ENCODE assay signal across 20 cellular contexts in genomic region chr2:75752828-75753227, GRCh38.
"Had no signal": no experiment of that assay in that cellular context is flagged by ENCODE, and none has a peak within 500 bp of the region (broad histone marks: within the 10 kb centered on the region; RNA-seq: fewer than 3 reads in every experiment).

No MANE protein-coding gene starts in this region.

- ATAC-seq: HepG2 had no signal

- H3K4me2 ChIP-seq: SK-N-SH had no signal

- DNase-seq: IMR-90, Kasumi-1, KG1, MM.1S, NCI-H1092 treated with DMSO at 0.1 percent for 48 hours, NCI-H1436, NCI-H1694 treated with DMSO at 0.1 percent for 48 hours, NCI-H1930, NCI-H2081, NCI-H2107, NCI-H2171 treated with DMSO at 0.1 percent for 48 hours, NCI-H345, NCI-H446 treated with DMSO at 0.1 percent for 48 hours, NCI-H510A treated with DMSO at 0.1 percent for 48 hours, NCI-H526, SHP77, SK-N-SH, SW 1271 had no signal

- H3K9ac ChIP-seq: SK-N-SH had no signal

- H3K27ac ChIP-seq: RWPE1 had no signal

- H3K9me3 ChIP-seq: SK-N-SH had no signal
